15 cellular contexts compared by ENCODE assay signal in the genomic region with DNA sequence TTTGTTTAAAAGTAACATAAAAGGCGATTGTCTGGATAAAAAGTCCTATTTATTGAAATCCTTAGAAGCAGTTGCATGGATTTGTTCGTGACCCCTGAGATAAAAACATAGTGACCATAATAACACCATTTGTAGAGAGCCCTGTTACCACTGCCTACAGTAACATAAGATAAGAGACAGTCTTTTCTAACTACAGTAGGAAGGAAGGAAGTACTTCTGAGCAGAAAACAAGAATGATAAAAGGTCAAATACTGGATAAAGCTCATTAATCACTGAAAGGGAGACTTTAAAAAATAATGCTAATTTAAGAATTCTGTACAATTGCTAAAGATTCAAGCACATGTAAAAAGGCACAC. TPM values are rescaled to one million over a fixed set of nuclear protein-coding genes. Genes with fewer than 3 reads are reported as not detected.
DNase-seq lines count a peak whose midpoint lies in the region; ATAC-seq, FAIRE-seq and TF ChIP-seq lines count a peak whose summit lies in the region.
"Had no signal": no experiment of that assay in that cellular context is flagged by ENCODE, and none has a peak within 500 bp of the region (broad histone marks: within the 10 kb centered on the region; RNA-seq: fewer than 3 reads in every experiment).

No MANE protein-coding gene starts in this region.

- no peak overlapping the region for H3K14ac ChIP-seq in neuronal stem cell (ENCODE audit: low read length)

- H3K27ac ChIP-seq in HUES64 (ENCODE audit: low read depth, low read length) (peak overlapping the region; percentile 3; the same call in 1 of the 2 replicates), K562 (ENCODE audit: extremely low read depth, low read depth, low read length) (no peak overlapping the region), hepatocyte (no peak overlapping the region), neuronal stem cell (replicated peaks; ENCODE audit: low read length) (peak overlapping the region; percentile 70)
- H3K27ac ChIP-seq: C4-2B had no signal

- POLR2A ChIA-PET in K562 (lab: Yijun Ruan, JAX) = no interaction called here

- WGBS in HUES64 = 26% methylated on average over 2 of the region's 2 CpGs
- WGBS in K562 (ENCODE audit: insufficient coverage, low coverage, missing lambda C conversion rate) = 10% methylated on average over 2 of the region's 2 CpGs
- 45% methylated on average over 2 of the region's 2 CpGs for WGBS in hepatocyte (ENCODE audit: low lambda C conversion rate, missing lambda C conversion rate)
- WGBS in neuronal stem cell (ENCODE audit: extremely low coverage in 2 of 2, insufficient read length in 2 of 2, insufficient replicate concordance in 1 of 2), 2 donors = no CpG with 5 or more reads among the region's 2 CpGs

- no peak overlapping the region for H2BK120ac ChIP-seq in neuronal stem cell (ENCODE audit: low read depth, low read length)

- no peak overlapping the region for H2BK5ac ChIP-seq in neuronal stem cell (ENCODE audit: low read length)

- no peak overlapping the region for H4K91ac ChIP-seq in neuronal stem cell (ENCODE audit: low read depth, low read length, poor library complexity)

- H3K4me1 ChIP-seq in HUES64 (ENCODE audit: insufficient read depth, low read length) (peaks cover 40% of the 10 kb centered on the region; the same call in 1 of the 2 replicates), K562 (replicated peaks in 1 of 2; ENCODE audit: control insufficient read depth in 2 of 2, insufficient read depth in 2 of 2, low read length in 2 of 2) (peaks cover 0 to 8% of the 10 kb centered on the region in 2 experiments; a peak in 3 of 5 replicates), hepatocyte (ENCODE audit: insufficient read depth) (peaks cover 25% of the 10 kb centered on the region), neuronal stem cell (ENCODE audit: control insufficient read depth in 2 of 2, insufficient read depth in 1 of 2, low read depth in 1 of 2, low read length in 2 of 2) (peaks cover 10 to 12% of the 10 kb centered on the region in 2 donors)

- H3K23ac ChIP-seq in neuronal stem cell (ENCODE audit: low read depth, low read length, poor library complexity) = no peak overlapping the region

- no peak for TF ChIP-seq POLR2A in K562 (conservative IDR thresholded peaks at IDR 0.05)

- H3K79me1 ChIP-seq in neuronal stem cell (ENCODE audit: low read depth, low read length) = no peaks in the 10 kb centered on the region

- CTCF ChIA-PET in K562 (lab: Yijun Ruan, JAX; ENCODE audit: low intra/inter-chr PET ratio) = no interaction called here

- H3K4ac ChIP-seq in neuronal stem cell (ENCODE audit: low read length) = no peak overlapping the region

- no TSS peak for BruUV-seq in K562 (replicated peaks; lab: Mats Ljungman, UMichigan)

- no peak overlapping the region for H3K18ac ChIP-seq in neuronal stem cell (ENCODE audit: low read length)

- no peaks in the 10 kb centered on the region for H3K9me2 ChIP-seq in hepatocyte (replicated peaks; ENCODE audit: insufficient read depth)

- H3K4me3 ChIP-seq in HUES64 (ENCODE audit: low read length) (no peak overlapping the region), K562 (no peak overlapping the region), hepatocyte (no peak overlapping the region), neuronal stem cell (ENCODE audit: low read length in 2 of 2) (no peak overlapping the region)

- H2BK12ac ChIP-seq in neuronal stem cell (ENCODE audit: low read length) = no peak overlapping the region

- no peak overlapping the region for H3K4me2 ChIP-seq in K562 (ENCODE audit: insufficient read depth, low read length)
- H3K4me2 ChIP-seq in hepatocyte = peak overlapping the region; percentile 64
- H3K4me2 ChIP-seq in neuronal stem cell (ENCODE audit: insufficient read depth, low read length, poor library complexity, severe bottlenecking) = no peak overlapping the region

- no peak overlapping the region for H2AK5ac ChIP-seq in neuronal stem cell (ENCODE audit: low read depth, low read length)

- H3K9me3 ChIP-seq in HUES64 (ENCODE audit: insufficient read depth, low read depth, low read length) = no peaks in the 10 kb centered on the region
- no peaks in the 10 kb centered on the region for H3K9me3 ChIP-seq in K562 (replicated peaks; ENCODE audit: control insufficient read depth, insufficient read depth, low read depth, low read length)
- H3K9me3 ChIP-seq in hepatocyte (ENCODE audit: low read depth) = no peaks in the 10 kb centered on the region
- no peaks in the 10 kb centered on the region for H3K9me3 ChIP-seq in neuronal stem cell (replicated peaks in 1 of 2; ENCODE audit: control insufficient read depth in 2 of 2, insufficient read depth in 1 of 2, low read depth in 1 of 2, low read length in 2 of 2)

- H3K27me3 ChIP-seq in HUES64 (ENCODE audit: insufficient read depth, low read length) = peaks cover 100% of the 10 kb centered on the region
- no peaks in the 10 kb centered on the region for H3K27me3 ChIP-seq in K562 (ENCODE audit: control insufficient read depth in 2 of 2, insufficient read depth in 2 of 2, low read length in 2 of 2)
- no peaks in the 10 kb centered on the region for H3K27me3 ChIP-seq in hepatocyte
- H3K27me3 ChIP-seq in neuronal stem cell (ENCODE audit: control insufficient read depth in 3 of 3, insufficient read depth in 3 of 3, low read depth in 1 of 3, low read length in 3 of 3) = no peaks in the 10 kb centered on the region

- ATAC-seq in K562 = peak; percentile 66
- ATAC-seq in HG03025 (IDR thresholded peaks at IDR 0.05; ENCODE audit: low FRiP score, unreplicated experiment) = no peak
- no peak for ATAC-seq in HG03439 (IDR thresholded peaks at IDR 0.05; ENCODE audit: unreplicated experiment)

- H3K79me2 ChIP-seq in K562 (ENCODE audit: control insufficient read depth, insufficient read depth, low read length) (no peaks in the 10 kb centered on the region), hepatocyte (no peaks in the 10 kb centered on the region)

- intact Hi-C loops in K562 (cut with micrococcal nuclease) = no loop called here

- H2AFZ ChIP-seq in K562 (ENCODE audit: low read depth, low read length) = no peak overlapping the region
- H2AFZ ChIP-seq in hepatocyte = no peak overlapping the region
- H2AFZ ChIP-seq in neuronal stem cell (ENCODE audit: low read length) = no peak overlapping the region

- no peaks in the 10 kb centered on the region for H4K20me1 ChIP-seq in K562 (replicated peaks; ENCODE audit: control insufficient read depth, insufficient read depth, low read length)
- H4K20me1 ChIP-seq in hepatocyte (ENCODE audit: insufficient read depth, poor library complexity, severe bottlenecking) = no peaks in the 10 kb centered on the region

- H2BK15ac ChIP-seq in neuronal stem cell (ENCODE audit: low read length) = no peak overlapping the region

- FAIRE-seq in K562 (lab: Jason Lieb, UNC) = no peak

- in situ Hi-C loops in K562 (cut with MboI) = no loop called here

- no peak for TF ChIP-seq CTCF in K562 (IDR thresholded peaks at IDR 0.05 in 2 of 3, conservative IDR thresholded peaks at IDR 0.05 in 1 of 3; ENCODE audit: insufficient read depth in 2 of 3, low read depth in 1 of 3, low read length in 3 of 3)
- TF ChIP-seq CTCF in hepatocyte (IDR thresholded peaks at IDR 0.05; ENCODE audit: poor library complexity) = no peak

- TF ChIP-seq EP300 in K562 (IDR thresholded peaks at IDR 0.05; ENCODE audit: low read length) = no peak

- no peaks in the 10 kb centered on the region for H3K9me1 ChIP-seq in K562 (ENCODE audit: control insufficient read depth, insufficient read depth, low read length)

- H3K9ac ChIP-seq in HUES64 (ENCODE audit: low read depth, low read length) = no peak overlapping the region
- no peak overlapping the region for H3K9ac ChIP-seq in K562 (ENCODE audit: insufficient read depth in 1 of 2, low read depth in 2 of 2, low read length in 2 of 2)
- H3K9ac ChIP-seq in neuronal stem cell (ENCODE audit: low read depth, low read length, poor library complexity) = no peak overlapping the region

- H3K36me3 ChIP-seq in HUES64 (ENCODE audit: insufficient read depth, low read length) (no peaks in the 10 kb centered on the region), K562 (ENCODE audit: control insufficient read depth, insufficient read depth, low read length) (no peaks in the 10 kb centered on the region), hepatocyte (replicated peaks; ENCODE audit: insufficient read depth, low read depth) (no peaks in the 10 kb centered on the region), neuronal stem cell (replicated peaks in 1 of 2; ENCODE audit: control insufficient read depth in 2 of 2, insufficient read depth in 2 of 2, low read length in 2 of 2) (no peaks in the 10 kb centered on the region)

- TF ChIP-seq RAD21 in K562 (CRISPR knock-in tag; conservative IDR thresholded peaks at IDR 0.05 in 1 of 2, IDR thresholded peaks at IDR 0.05 in 1 of 2) = no peak

- DNase-seq in K562 (ENCODE audit: extremely low read depth in 1 of 4, low spot score in 3 of 4) (no peak), hepatocyte (ENCODE audit: low spot score) (no peak), neuronal stem cell (ENCODE audit: low spot score) (no peak), GDM1 (lab: John Stamatoyannopoulos, UW) (no peak), inferior parietal cortex (ENCODE audit: extremely low spot score) (no peak)
- DNase-seq: DMS 273 treated with DMSO at 0.1 percent for 48 hours, EL, HCEC 1CT, Karpas-422, NCI-H1694, NCI-H510A treated with DMSO at 0.1 percent for 48 hours had no signal

- no peak overlapping the region for H4K8ac ChIP-seq in neuronal stem cell (ENCODE audit: low read depth, low read length)

RNA-seq across cellular contexts. Expression of a gene that starts 47.1 kb away (rescaled TPM):
- polyA plus RNA-seq in HUES64 (2013, experiment 1 of 2) = 0.45 TPM
- polyA plus RNA-seq in HUES64 (2013, experiment 2 of 2) = 0.76 TPM
- total RNA-seq in K562 (2011; cell fraction: chromatin; rRNA removed; ENCODE audit: low replicate concordance) = 45.4 and 64.4 TPM in 2 replicates
- total RNA-seq in K562 (2011; cell fraction: nucleolus; rRNA removed) = 15.7 and 19.9 TPM in 2 replicates
- total RNA-seq in K562 (2011; cell fraction: nucleoplasm; rRNA removed) = 22.9 and 27.9 TPM in 2 replicates
- total RNA-seq in K562 (2014; rRNA removed) (5.7 and 8.0 TPM in 2 replicates), K562 (2014; rRNA removed; fragmentation: Illumina TruSeq; extraction: Trizol) (8.7 and 9.1 TPM in 2 replicates), K562 (2015; rRNA removed; fragmentation: Illumina TruSeq; extraction: Trizol) (7.0 and 8.4 TPM in 2 replicates), K562 (2021) (8.0 and 9.4 TPM in 2 replicates), hepatocyte (75.7 and 90.4 TPM in 2 replicates)
- polyA plus RNA-seq in K562 (2011; rRNA removed) (3.4 and 3.7 TPM in 2 replicates), K562 (2014; fragmentation: Illumina TruSeq; extraction: Trizol) (5.5 and 7.8 TPM in 2 replicates), K562 (2014; fragmentation: Nextera tagmentation; extraction: Ambion mirVana) (1 to 10 TPM in 1 of 2 experiments, under 1 TPM in 1; 0.89 to 2.9 TPM), K562 (2014; rRNA removed) (3.4 and 4.7 TPM in 2 replicates), hepatocyte (23.2 and 25.9 TPM in 2 replicates)
- polyA plus RNA-seq in K562 (2011; cell fraction: cytosol; rRNA removed) = 0.98 and 1.6 TPM in 2 replicates
- 6.2 and 7.1 TPM in 2 replicates for polyA plus RNA-seq in K562 (2011; cell fraction: nucleus; rRNA removed)
- 4.1 and 4.5 TPM in 2 replicates for polyA plus RNA-seq in K562 (2012)
- polyA minus RNA-seq in K562 (2011; rRNA and poly(A)+ RNA removed) = 26.2 and 35.6 TPM in 2 replicates
- 4.0 and 5.7 TPM in 2 replicates for polyA minus RNA-seq in K562 (2011; cell fraction: cytosol; rRNA and poly(A)+ RNA removed)
- polyA minus RNA-seq in K562 (2011; cell fraction: nucleus; rRNA and poly(A)+ RNA removed) = 21.0 and 41.1 TPM in 2 replicates
- polyA plus RNA-seq in neuronal stem cell (2013, experiment 1 of 2) = 17.4 TPM
- polyA plus RNA-seq in neuronal stem cell (2013, experiment 2 of 2) = 18.8 TPM

Comparison
In these comparisons a context has a peak if more than half of its experiments do, and no peak if none do; other contexts are left out.
1. H3K27ac ChIP-seq: peak in HUES64 (single experiment) and neuronal stem cell (single experiment); none in K562 (single experiment) and hepatocyte (single experiment).